Comparison of ENCODE assay signal across 24 cellular contexts in the genomic region with DNA sequence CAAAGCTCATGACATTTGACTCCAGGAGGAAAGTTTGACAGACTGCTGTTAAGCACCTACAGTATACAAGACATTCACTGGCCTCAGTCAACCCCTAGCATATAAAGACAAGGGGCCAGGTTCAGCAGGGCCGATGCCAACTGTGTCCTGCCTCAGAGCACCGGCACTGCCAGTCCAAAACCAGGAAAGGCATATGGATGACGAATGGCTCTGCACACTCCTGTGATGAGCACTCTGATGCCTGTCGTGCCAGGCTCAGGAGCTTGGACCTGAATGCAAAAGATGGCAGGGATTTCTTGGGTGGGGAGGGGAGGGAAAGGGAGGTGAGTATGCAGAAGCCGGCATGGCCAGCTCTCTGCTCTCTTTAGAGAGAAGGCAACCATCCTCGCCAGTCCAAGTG. TPM values are rescaled to one million over a fixed set of nuclear protein-coding genes. Genes with fewer than 3 reads are reported as not detected.
"Had no signal": no experiment of that assay in that cellular context is flagged by ENCODE, and none has a peak within 500 bp of the region (broad histone marks: within the 10 kb centered on the region; RNA-seq: fewer than 3 reads in every experiment).

No MANE protein-coding gene starts in this region.

- H3K4me3 Mint-ChIP-seq: activated CD8-positive, alpha-beta T cell treated with anti-CD3 and anti-CD28 coated beads for 36 hours; activated naive CD4-positive, alpha-beta T cell treated with anti-CD3 and anti-CD28 coated beads for 36 hours; activated naive CD8-positive, alpha-beta T cell; activated T-helper 17 cell treated with anti-CD3 and anti-CD28 coated beads, Interleukin-2, amount 50 U/mL, for 72 hours; IgD-negative memory B cell had no signal

- H3K4me3 ChIP-seq: cardiac muscle cell, SK-N-MC had no signal

- H3K36me3 ChIP-seq: cardiac muscle cell had no signal

- H3K27ac Mint-ChIP-seq: activated CD8-positive, alpha-beta T cell treated with anti-CD3 and anti-CD28 coated beads for 36 hours; activated naive CD4-positive, alpha-beta T cell treated with anti-CD3 and anti-CD28 coated beads for 36 hours; activated naive CD8-positive, alpha-beta T cell; activated T-helper 17 cell treated with anti-CD3 and anti-CD28 coated beads, Interleukin-2, amount 50 U/mL, for 72 hours; IgD-negative memory B cell had no signal

- H3K27me3 ChIP-seq: brain microvascular endothelial cell, cardiac muscle cell had no signal

- ATAC-seq: activated CD4-positive, CD25-positive, alpha-beta regulatory T cell treated with anti-CD3 and anti-CD28 coated beads, Interleukin-2, amount 50 U/mL, for 24 hours; activated CD8-positive, alpha-beta T cell treated with anti-CD3 and anti-CD28 coated beads for 36 hours; activated T-helper 17 cell treated with anti-CD3 and anti-CD28 coated beads, Interleukin-2, amount 50 U/mL, for 72 hours had no signal

- H3K27ac ChIP-seq: brain microvascular endothelial cell, cardiac muscle cell, SK-N-MC had no signal

- H3K4me1 Mint-ChIP-seq: activated T-helper 17 cell treated with anti-CD3 and anti-CD28 coated beads, Interleukin-2, amount 50 U/mL, for 72 hours; IgD-negative memory B cell had no signal

- DNase-seq: activated CD4-positive, alpha-beta T cell treated with anti-CD3 and anti-CD28 coated beads for 4 hours; activated CD8-positive, alpha-beta T cell treated with anti-CD3 and anti-CD28 coated beads for 36 hours; activated gamma-delta T cell; activated naive CD4-positive, alpha-beta T cell treated with anti-CD3 and anti-CD28 coated beads for 36 hours; activated T-cell treated with anti-CD3 and anti-CD28 coated beads for 4 hours; activated T-cell treated with anti-CD3 and anti-CD28 coated beads, Interleukin-2, amount 50 U/mL, for 48 hours; brain microvascular endothelial cell; KG1; NCI-H1092 treated with DMSO at 0.1 percent for 48 hours; NCI-H1417 treated with DMSO at 0.1 percent for 48 hours; NCI-H1694; NCI-H2029 treated with DMSO at 0.1 percent for 48 hours; NCI-H345; NCI-H510A; NCI-H526 treated with DMSO at 0.1 percent for 48 hours; NCI-H82; T-helper 1 cell had no signal

- H3K36me3 Mint-ChIP-seq: activated naive CD8-positive, alpha-beta T cell; IgD-negative memory B cell had no signal

- H3K9me3 Mint-ChIP-seq: activated CD8-positive, alpha-beta T cell treated with anti-CD3 and anti-CD28 coated beads for 36 hours; activated naive CD4-positive, alpha-beta T cell treated with anti-CD3 and anti-CD28 coated beads for 36 hours; activated T-helper 17 cell treated with anti-CD3 and anti-CD28 coated beads, Interleukin-2, amount 50 U/mL, for 72 hours had no signal

RNA-seq across cellular contexts. Expression of a gene that starts 38.9 kb away (rescaled TPM):
- total RNA-seq: activated CD8-positive, alpha-beta T cell treated with anti-CD3 and anti-CD28 coated beads for 36 hours; activated T-helper 17 cell treated with anti-CD3 and anti-CD28 coated beads, Interleukin-2, amount 50 U/mL, for 72 hours; T-helper 2 cell treated with Interferon-gamma antibody and Interleukin-4, amounts not matched to agents 100 ng/mL and 5 ng/mL, for 36 hours had no signal
- polyA plus RNA-seq: IgD-negative memory B cell had no signal

RNA-seq across cellular contexts. Expression of a gene that starts 39.0 kb away (rescaled TPM):
- total RNA-seq: activated CD8-positive, alpha-beta T cell treated with anti-CD3 and anti-CD28 coated beads for 36 hours; activated naive CD4-positive, alpha-beta T cell treated with anti-CD3 and anti-CD28 coated beads for 36 hours; T-helper 2 cell treated with Interferon-gamma antibody and Interleukin-4, amounts not matched to agents 100 ng/mL and 5 ng/mL, for 36 hours had no signal
- polyA plus RNA-seq: IgD-negative memory B cell had no signal
